In genomic region chrX:40580537-40581332, GRCh38 we compare ENCODE assay signal across 8 cellular contexts. TPM values are rescaled to one million over a fixed set of nuclear protein-coding genes. Genes with fewer than 3 reads are reported as not detected.
DNase-seq lines count a peak whose midpoint lies in the region; ATAC-seq lines count a peak whose summit lies in the region.

A gene with protein sequence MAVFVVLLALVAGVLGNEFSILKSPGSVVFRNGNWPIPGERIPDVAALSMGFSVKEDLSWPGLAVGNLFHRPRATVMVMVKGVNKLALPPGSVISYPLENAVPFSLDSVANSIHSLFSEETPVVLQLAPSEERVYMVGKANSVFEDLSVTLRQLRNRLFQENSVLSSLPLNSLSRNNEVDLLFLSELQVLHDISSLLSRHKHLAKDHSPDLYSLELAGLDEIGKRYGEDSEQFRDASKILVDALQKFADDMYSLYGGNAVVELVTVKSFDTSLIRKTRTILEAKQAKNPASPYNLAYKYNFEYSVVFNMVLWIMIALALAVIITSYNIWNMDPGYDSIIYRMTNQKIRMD (plus strand): TSS chrX:40580970. CDS start chrX:40581066, 96 bp downstream.

- ATAC-seq in GM19351 (IDR thresholded peaks at IDR 0.05; ENCODE audit: unreplicated experiment) (peak; percentile 95), HG03521 (IDR thresholded peaks at IDR 0.05; ENCODE audit: unreplicated experiment) (peak; percentile 95), left lobe of liver (peak; percentile 97)

- peaks cover 11 to 40% (median 28%) of the 10 kb centered on the region in 11 experiments; a peak in 17 of 22 replicates for H4K20me1 ChIP-seq in BLaER1 treated with 17β-estradiol and CSF1 and Interleukin-3, amounts not matched to agents 10 nM and 100 nM

- peaks cover 0 to 20% (median 11%) of the 10 kb centered on the region in 11 experiments; a peak in 10 of 22 replicates for H3K27me3 ChIP-seq in BLaER1 treated with 17β-estradiol and CSF1 and Interleukin-3, amounts not matched to agents 10 nM and 100 nM

- DNase-seq in NCI-H748 (lab: John Stamatoyannopoulos, UW; ENCODE audit: unreplicated experiment): peak; percentile 97
- DNase-seq in activated CD4-positive, alpha-beta T cell treated with anti-CD3 and anti-CD28 coated beads, Interleukin-2, amount 50 U/mL, for 24 hours (ENCODE audit: low read depth in 1 of 2, low spot score in 1 of 2): peak; percentile 60 to 87
- DNase-seq in left lobe of liver (ENCODE audit: low spot score): peak; percentile 92
- peak; percentile 81 for DNase-seq in stimulated activated CD4-positive, alpha-beta T cell treated with anti-CD3 and anti-CD28 coated beads, Interleukin-2, amount 100 ng/mL, for 4 hours (ENCODE audit: low read depth)

- peak within 1 kb of the TSS; percentile 89 for H3K4me3 Mint-ChIP-seq in dendritic cell treated with granulocyte-macrophage colony-stimulating factor and Interleukin-4, amounts not matched to agents 40 ng/mL and 50 ng/mL, for 4 days

- peak within 1 kb of the TSS; percentile 89 for H3K27ac Mint-ChIP-seq in dendritic cell treated with granulocyte-macrophage colony-stimulating factor and Interleukin-4, amounts not matched to agents 40 ng/mL and 50 ng/mL, for 4 days

- peak within 1 kb of the TSS; percentile 72 to 88 (median 78) for H3K4me3 ChIP-seq in BLaER1 treated with 17β-estradiol and CSF1 and Interleukin-3, amounts not matched to agents 10 nM and 100 nM

- peak within 1 kb of the TSS; percentile 56 to 84 (median 73) for H3K27ac ChIP-seq in BLaER1 treated with 17β-estradiol and CSF1 and Interleukin-3, amounts not matched to agents 10 nM and 100 nM

- H3K9ac ChIP-seq in BLaER1 treated with 17β-estradiol and CSF1 and Interleukin-3, amounts not matched to agents 10 nM and 100 nM: peak within 1 kb of the TSS; percentile 75 to 89 (median 84)

- H3K4me2 ChIP-seq in BLaER1 treated with 17β-estradiol and CSF1 and Interleukin-3, amounts not matched to agents 10 nM and 100 nM: peak within 1 kb of the TSS; percentile 60 to 84 (median 71)

- no peaks in the 10 kb centered on the region for H3K27me3 Mint-ChIP-seq in dendritic cell treated with granulocyte-macrophage colony-stimulating factor and Interleukin-4, amounts not matched to agents 40 ng/mL and 50 ng/mL, for 4 days

- H3K9me3 ChIP-seq in BLaER1 treated with 17β-estradiol and CSF1 and Interleukin-3, amounts not matched to agents 10 nM and 100 nM (replicated peaks in 1 of 11): peaks cover 0 to 5% (median 0%) of the 10 kb centered on the region in 11 experiments; a peak in 2 of 22 replicates

- peaks cover 33% of the 10 kb centered on the region for H3K4me1 Mint-ChIP-seq in dendritic cell treated with granulocyte-macrophage colony-stimulating factor and Interleukin-4, amounts not matched to agents 40 ng/mL and 50 ng/mL, for 4 days (ENCODE audit: low read depth)

- no peaks in the 10 kb centered on the region for H3K9me3 Mint-ChIP-seq in dendritic cell treated with granulocyte-macrophage colony-stimulating factor and Interleukin-4, amounts not matched to agents 40 ng/mL and 50 ng/mL, for 4 days

- no peaks in the 10 kb centered on the region for H3K36me3 ChIP-seq in BLaER1 treated with 17β-estradiol and CSF1 and Interleukin-3, amounts not matched to agents 10 nM and 100 nM

- H3K36me3 Mint-ChIP-seq in dendritic cell treated with granulocyte-macrophage colony-stimulating factor and Interleukin-4, amounts not matched to agents 40 ng/mL and 50 ng/mL, for 4 days (ENCODE audit: low read depth): peaks cover 13% of the 10 kb centered on the region

- intact Hi-C loops in dendritic cell treated with granulocyte-macrophage colony-stimulating factor and Interleukin-4, amounts not matched to agents 40 ng/mL and 50 ng/mL, for 4 days (cut with micrococcal nuclease): loop anchor here (1.0 to 5.0 kb wide), 3 partner anchors 9 to 64 kb away; no protein-coding TSS in a partner anchor

- peaks cover 9 to 49% (median 12%) of the 10 kb centered on the region in 10 experiments for H3K4me1 ChIP-seq in BLaER1 treated with 17β-estradiol and CSF1 and Interleukin-3, amounts not matched to agents 10 nM and 100 nM

RNA-seq across cellular contexts. Expression of the gene that starts here (rescaled TPM):
- total RNA-seq in left lobe of liver: 41.0 TPM

Comparison
In these comparisons a context has a peak if more than half of its experiments do, and no peak if none do; other contexts are left out.
1. Peak in every context shown above with its lines: DNase-seq, ATAC-seq, H3K4me3 ChIP-seq and H3K27ac ChIP-seq.